Comparison of ENCODE assay signal across 1 cellular context in the genomic region with DNA sequence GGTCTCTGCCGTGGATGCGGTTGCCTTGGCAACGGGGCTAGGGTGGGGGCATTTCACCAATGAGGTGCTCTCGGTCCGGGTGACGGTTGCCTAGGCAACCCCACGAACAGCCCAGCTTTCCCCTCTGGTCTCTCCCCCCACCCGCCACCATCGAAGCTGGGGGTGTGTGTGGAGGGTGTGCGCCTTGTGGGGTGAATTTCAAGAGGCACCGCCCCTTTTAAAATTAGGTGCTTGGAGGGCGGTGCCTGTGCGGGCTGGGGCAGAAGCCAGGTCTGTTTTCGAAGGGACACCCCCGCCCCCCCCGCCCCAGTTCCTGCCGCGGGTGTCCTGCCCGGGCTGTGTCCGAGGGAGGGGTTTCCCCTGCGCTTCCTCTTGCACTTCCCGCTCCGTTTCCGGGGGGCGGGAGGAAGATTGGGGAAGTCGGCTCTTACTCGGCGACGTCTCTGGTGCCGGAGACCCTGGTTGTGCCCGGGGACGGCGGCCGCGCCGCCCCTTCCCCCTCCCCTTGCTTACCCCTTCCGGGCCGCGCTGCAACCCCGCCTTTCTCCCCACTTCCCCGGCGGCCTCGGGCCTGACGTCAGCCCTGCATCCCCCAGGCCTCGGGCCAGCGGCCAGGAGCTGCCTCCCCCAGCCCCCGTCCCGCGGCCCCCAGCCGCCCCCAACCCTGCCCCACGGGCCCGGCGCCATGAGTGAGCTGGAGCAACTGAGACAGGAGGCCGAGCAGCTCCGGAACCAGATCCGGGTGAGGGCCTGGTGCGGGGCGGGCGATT.
TF ChIP-seq lines count a peak whose summit lies in the region.

No MANE protein-coding gene starts in this region.

TF ChIP-seq in HEK293, 187 proteins besides CTCF, POLR2A, EP300 and RAD21 (continued from another document):
- TF ChIP-seq, protein P1, sequence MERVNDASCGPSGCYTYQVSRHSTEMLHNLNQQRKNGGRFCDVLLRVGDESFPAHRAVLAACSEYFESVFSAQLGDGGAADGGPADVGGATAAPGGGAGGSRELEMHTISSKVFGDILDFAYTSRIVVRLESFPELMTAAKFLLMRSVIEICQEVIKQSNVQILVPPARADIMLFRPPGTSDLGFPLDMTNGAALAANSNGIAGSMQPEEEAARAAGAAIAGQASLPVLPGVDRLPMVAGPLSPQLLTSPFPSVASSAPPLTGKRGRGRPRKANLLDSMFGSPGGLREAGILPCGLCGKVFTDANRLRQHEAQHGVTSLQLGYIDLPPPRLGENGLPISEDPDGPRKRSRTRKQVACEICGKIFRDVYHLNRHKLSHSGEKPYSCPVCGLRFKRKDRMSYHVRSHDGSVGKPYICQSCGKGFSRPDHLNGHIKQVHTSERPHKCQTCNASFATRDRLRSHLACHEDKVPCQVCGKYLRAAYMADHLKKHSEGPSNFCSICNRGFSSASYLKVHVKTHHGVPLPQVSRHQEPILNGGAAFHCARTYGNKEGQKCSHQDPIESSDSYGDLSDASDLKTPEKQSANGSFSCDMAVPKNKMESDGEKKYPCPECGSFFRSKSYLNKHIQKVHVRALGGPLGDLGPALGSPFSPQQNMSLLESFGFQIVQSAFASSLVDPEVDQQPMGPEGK (tag by site-specific recombination; IDR thresholded peaks at IDR 0.05), result peak; percentile 95
- TF ChIP-seq GLIS2 (tag by site-specific recombination; IDR thresholded peaks at IDR 0.05) (peak; percentile 83), ZNF112 (tag by site-specific recombination; IDR thresholded peaks at IDR 0.05) (no peak), ZNF426 (tag by site-specific recombination; IDR thresholded peaks at IDR 0.05) (no peak), ZNF184 (tag by site-specific recombination; IDR thresholded peaks at IDR 0.05) (no peak), ZNF629 (tag by site-specific recombination; IDR thresholded peaks at IDR 0.05) (peak; percentile 44), ZNF416 (tag by site-specific recombination; IDR thresholded peaks at IDR 0.05) (no peak), KLF1 (tag by site-specific recombination; IDR thresholded peaks at IDR 0.05) (peak; percentile 89), SP3 (tag by site-specific recombination; IDR thresholded peaks at IDR 0.05) (peak; percentile 62), ZBTB8A (tag by site-specific recombination; IDR thresholded peaks at IDR 0.05) (peak; percentile 64; the same call in 1 of the 2 replicates), SP2 (tag by site-specific recombination; IDR thresholded peaks at IDR 0.05) (peak; percentile 78), GLIS1 (tag by site-specific recombination; IDR thresholded peaks at IDR 0.05) (peak; percentile 93), KLF8 (tag by site-specific recombination; IDR thresholded peaks at IDR 0.05) (peak; percentile 91), KLF10 (tag by site-specific recombination; IDR thresholded peaks at IDR 0.05) (peak; percentile 97), ZNF169 (tag by site-specific recombination; IDR thresholded peaks at IDR 0.05) (no peak), ZNF626 (tag by site-specific recombination; IDR thresholded peaks at IDR 0.05) (no peak), ZNF341 (tag by site-specific recombination; IDR thresholded peaks at IDR 0.05; ENCODE audit: low read depth) (peak; percentile 89), EGR2 (tag by site-specific recombination; IDR thresholded peaks at IDR 0.05; ENCODE audit: low read depth) (peak; percentile 16; the same call in 1 of the 2 replicates), KLF9 (tag by site-specific recombination; IDR thresholded peaks at IDR 0.05; ENCODE audit: low read depth) (peak; percentile 87), WT1 (tag by site-specific recombination; IDR thresholded peaks at IDR 0.05) (no peak), ZBTB7A (tag by site-specific recombination; IDR thresholded peaks at IDR 0.05; ENCODE audit: low read depth) (0 out of 2 replicates have a peak, but pooled peaks have one; percentile 33)
- TF ChIP-seq, protein P2, sequence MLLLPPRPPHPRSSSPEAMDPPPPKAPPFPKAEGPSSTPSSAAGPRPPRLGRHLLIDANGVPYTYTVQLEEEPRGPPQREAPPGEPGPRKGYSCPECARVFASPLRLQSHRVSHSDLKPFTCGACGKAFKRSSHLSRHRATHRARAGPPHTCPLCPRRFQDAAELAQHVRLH (tag by site-specific recombination; IDR thresholded peaks at IDR 0.05), result no peak
- TF ChIP-seq, protein P3, sequence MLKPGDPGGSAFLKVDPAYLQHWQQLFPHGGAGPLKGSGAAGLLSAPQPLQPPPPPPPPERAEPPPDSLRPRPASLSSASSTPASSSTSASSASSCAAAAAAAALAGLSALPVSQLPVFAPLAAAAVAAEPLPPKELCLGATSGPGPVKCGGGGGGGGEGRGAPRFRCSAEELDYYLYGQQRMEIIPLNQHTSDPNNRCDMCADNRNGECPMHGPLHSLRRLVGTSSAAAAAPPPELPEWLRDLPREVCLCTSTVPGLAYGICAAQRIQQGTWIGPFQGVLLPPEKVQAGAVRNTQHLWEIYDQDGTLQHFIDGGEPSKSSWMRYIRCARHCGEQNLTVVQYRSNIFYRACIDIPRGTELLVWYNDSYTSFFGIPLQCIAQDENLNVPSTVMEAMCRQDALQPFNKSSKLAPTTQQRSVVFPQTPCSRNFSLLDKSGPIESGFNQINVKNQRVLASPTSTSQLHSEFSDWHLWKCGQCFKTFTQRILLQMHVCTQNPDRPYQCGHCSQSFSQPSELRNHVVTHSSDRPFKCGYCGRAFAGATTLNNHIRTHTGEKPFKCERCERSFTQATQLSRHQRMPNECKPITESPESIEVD (tag by site-specific recombination; IDR thresholded peaks at IDR 0.05), result no peak
- TF ChIP-seq, protein P4, sequence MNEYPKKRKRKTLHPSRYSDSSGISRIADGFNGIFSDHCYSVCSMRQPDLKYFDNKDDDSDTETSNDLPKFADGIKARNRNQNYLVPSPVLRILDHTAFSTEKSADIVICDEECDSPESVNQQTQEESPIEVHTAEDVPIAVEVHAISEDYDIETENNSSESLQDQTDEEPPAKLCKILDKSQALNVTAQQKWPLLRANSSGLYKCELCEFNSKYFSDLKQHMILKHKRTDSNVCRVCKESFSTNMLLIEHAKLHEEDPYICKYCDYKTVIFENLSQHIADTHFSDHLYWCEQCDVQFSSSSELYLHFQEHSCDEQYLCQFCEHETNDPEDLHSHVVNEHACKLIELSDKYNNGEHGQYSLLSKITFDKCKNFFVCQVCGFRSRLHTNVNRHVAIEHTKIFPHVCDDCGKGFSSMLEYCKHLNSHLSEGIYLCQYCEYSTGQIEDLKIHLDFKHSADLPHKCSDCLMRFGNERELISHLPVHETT (tag by site-specific recombination; IDR thresholded peaks at IDR 0.05), result peak; percentile 32; the same call in 1 of the 2 replicates
- TF ChIP-seq, protein P5, sequence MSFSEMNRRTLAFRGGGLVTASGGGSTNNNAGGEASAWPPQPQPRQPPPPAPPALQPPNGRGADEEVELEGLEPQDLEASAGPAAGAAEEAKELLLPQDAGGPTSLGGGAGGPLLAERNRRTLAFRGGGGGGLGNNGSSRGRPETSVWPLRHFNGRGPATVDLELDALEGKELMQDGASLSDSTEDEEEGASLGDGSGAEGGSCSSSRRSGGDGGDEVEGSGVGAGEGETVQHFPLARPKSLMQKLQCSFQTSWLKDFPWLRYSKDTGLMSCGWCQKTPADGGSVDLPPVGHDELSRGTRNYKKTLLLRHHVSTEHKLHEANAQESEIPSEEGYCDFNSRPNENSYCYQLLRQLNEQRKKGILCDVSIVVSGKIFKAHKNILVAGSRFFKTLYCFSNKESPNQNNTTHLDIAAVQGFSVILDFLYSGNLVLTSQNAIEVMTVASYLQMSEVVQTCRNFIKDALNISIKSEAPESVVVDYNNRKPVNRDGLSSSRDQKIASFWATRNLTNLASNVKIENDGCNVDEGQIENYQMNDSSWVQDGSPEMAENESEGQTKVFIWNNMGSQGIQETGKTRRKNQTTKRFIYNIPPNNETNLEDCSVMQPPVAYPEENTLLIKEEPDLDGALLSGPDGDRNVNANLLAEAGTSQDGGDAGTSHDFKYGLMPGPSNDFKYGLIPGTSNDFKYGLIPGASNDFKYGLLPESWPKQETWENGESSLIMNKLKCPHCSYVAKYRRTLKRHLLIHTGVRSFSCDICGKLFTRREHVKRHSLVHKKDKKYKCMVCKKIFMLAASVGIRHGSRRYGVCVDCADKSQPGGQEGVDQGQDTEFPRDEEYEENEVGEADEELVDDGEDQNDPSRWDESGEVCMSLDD (tag by site-specific recombination; IDR thresholded peaks at IDR 0.05), result peak; percentile 85
- TF ChIP-seq, protein P6, sequence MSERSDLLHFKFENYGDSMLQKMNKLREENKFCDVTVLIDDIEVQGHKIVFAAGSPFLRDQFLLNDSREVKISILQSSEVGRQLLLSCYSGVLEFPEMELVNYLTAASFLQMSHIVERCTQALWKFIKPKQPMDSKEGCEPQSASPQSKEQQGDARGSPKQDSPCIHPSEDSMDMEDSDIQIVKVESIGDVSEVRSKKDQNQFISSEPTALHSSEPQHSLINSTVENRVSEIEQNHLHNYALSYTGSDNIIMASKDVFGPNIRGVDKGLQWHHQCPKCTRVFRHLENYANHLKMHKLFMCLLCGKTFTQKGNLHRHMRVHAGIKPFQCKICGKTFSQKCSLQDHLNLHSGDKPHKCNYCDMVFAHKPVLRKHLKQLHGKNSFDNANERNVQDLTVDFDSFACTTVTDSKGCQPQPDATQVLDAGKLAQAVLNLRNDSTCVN (tag by site-specific recombination; optimal IDR thresholded peaks at IDR 0.05), result peak; percentile 24
- TF ChIP-seq, protein P7, sequence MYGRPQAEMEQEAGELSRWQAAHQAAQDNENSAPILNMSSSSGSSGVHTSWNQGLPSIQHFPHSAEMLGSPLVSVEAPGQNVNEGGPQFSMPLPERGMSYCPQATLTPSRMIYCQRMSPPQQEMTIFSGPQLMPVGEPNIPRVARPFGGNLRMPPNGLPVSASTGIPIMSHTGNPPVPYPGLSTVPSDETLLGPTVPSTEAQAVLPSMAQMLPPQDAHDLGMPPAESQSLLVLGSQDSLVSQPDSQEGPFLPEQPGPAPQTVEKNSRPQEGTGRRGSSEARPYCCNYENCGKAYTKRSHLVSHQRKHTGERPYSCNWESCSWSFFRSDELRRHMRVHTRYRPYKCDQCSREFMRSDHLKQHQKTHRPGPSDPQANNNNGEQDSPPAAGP (tag by site-specific recombination; IDR thresholded peaks at IDR 0.05), result peak; percentile 39; the same call in 1 of the 2 replicates
- TF ChIP-seq, protein P8, sequence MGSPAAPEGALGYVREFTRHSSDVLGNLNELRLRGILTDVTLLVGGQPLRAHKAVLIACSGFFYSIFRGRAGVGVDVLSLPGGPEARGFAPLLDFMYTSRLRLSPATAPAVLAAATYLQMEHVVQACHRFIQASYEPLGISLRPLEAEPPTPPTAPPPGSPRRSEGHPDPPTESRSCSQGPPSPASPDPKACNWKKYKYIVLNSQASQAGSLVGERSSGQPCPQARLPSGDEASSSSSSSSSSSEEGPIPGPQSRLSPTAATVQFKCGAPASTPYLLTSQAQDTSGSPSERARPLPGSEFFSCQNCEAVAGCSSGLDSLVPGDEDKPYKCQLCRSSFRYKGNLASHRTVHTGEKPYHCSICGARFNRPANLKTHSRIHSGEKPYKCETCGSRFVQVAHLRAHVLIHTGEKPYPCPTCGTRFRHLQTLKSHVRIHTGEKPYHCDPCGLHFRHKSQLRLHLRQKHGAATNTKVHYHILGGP (tag by site-specific recombination; IDR thresholded peaks at IDR 0.05), result no peak
- TF ChIP-seq, protein P9, sequence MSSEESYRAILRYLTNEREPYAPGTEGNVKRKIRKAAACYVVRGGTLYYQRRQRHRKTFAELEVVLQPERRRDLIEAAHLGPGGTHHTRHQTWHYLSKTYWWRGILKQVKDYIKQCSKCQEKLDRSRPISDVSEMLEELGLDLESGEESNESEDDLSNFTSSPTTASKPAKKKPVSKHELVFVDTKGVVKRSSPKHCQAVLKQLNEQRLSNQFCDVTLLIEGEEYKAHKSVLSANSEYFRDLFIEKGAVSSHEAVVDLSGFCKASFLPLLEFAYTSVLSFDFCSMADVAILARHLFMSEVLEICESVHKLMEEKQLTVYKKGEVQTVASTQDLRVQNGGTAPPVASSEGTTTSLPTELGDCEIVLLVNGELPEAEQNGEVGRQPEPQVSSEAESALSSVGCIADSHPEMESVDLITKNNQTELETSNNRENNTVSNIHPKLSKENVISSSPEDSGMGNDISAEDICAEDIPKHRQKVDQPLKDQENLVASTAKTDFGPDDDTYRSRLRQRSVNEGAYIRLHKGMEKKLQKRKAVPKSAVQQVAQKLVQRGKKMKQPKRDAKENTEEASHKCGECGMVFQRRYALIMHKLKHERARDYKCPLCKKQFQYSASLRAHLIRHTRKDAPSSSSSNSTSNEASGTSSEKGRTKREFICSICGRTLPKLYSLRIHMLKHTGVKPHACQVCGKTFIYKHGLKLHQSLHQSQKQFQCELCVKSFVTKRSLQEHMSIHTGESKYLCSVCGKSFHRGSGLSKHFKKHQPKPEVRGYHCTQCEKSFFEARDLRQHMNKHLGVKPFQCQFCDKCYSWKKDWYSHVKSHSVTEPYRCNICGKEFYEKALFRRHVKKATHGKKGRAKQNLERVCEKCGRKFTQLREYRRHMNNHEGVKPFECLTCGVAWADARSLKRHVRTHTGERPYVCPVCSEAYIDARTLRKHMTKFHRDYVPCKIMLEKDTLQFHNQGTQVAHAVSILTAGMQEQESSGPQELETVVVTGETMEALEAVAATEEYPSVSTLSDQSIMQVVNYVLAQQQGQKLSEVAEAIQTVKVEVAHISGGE (tag by site-specific recombination; conservative IDR thresholded peaks at IDR 0.05; ENCODE audit: low read depth), result peak; percentile 88
